ENCODE assay signal across 16 cellular contexts in the genomic region with DNA sequence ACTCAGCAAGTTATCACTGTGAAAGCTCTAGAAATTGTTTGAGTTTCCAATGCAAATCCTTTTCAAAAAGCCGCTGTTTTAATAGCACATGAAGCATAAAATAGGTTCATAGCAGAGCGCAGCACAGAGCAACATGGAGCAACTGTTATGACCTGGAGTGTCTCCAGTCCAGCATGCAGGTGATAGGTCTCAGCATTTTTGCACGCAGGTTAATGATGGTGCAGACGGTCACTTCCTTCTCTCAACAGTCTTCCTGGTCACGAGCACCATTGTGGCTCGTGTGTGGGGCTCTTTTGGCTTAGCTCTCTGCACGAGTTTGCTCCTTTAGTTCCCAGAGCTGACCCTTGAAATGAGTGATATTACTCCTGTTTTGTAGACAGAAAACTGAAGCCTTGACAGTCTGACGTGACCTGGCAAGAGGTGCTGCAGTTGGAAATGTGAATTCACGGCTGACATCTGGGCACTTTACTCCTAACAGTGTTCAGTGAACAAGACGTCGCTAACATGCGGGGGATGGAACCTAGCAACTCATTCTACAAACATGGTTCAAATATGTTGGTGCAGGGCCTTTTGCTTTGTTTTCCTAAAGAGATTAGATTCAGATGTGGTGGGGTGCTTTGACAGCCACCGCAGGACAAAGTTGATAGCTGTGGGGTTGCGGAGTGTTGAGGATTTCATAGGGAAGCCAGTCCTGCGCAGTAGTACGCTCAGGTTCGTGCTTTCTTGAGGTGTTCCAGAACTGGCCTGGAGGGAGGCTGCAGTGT. TPM values are rescaled to one million over a fixed set of nuclear protein-coding genes. Genes with fewer than 3 reads are reported as not detected.
DNase-seq lines count a peak whose midpoint lies in the region; ATAC-seq, FAIRE-seq and TF ChIP-seq lines count a peak whose summit lies in the region.
"Had no signal": no experiment of that assay in that cellular context is flagged by ENCODE, and none has a peak within 500 bp of the region (broad histone marks: within the 10 kb centered on the region; RNA-seq: fewer than 3 reads in every experiment).

No MANE protein-coding gene starts in this region.

- no peak overlapping the region for H3K27ac ChIP-seq in CD4-positive, CD25-positive, alpha-beta regulatory T cell (ENCODE audit: insufficient read depth, low read length, poor library complexity, severe bottlenecking)
- H3K27ac ChIP-seq in coronary artery: no peak overlapping the region
- H3K27ac ChIP-seq in CD4-positive, alpha-beta memory T cell (ENCODE audit: low read depth, low read length): no peak overlapping the region
- H3K27ac ChIP-seq: SK-N-MC had no signal

- H3K4me1 Mint-ChIP-seq in CD4-positive, CD25-positive, alpha-beta regulatory T cell: peaks cover 29 to 94% (median 75%) of the 10 kb centered on the region in 4 donors
- H3K4me1 Mint-ChIP-seq in HFFc6 (ENCODE audit: low read depth) (peaks cover 88% of the 10 kb centered on the region), nephron progenitor cell (peaks cover 96% of the 10 kb centered on the region)
- peaks cover 70 to 98% (median 86%) of the 10 kb centered on the region in 4 donors for H3K4me1 Mint-ChIP-seq in CD4-positive, alpha-beta memory T cell

- H3K27ac Mint-ChIP-seq in CD4-positive, CD25-positive, alpha-beta regulatory T cell: peak overlapping the region in 1 of 3 donors; percentile 83
- H3K27ac Mint-ChIP-seq in HFFc6: peak overlapping the region; percentile 60
- H3K27ac Mint-ChIP-seq in nephron progenitor cell: peak overlapping the region; percentile 9
- peak overlapping the region in 2 of 7 donors; percentile 30 to 75 for H3K27ac Mint-ChIP-seq in CD4-positive, alpha-beta memory T cell

- CTCF ChIA-PET in CD4-positive, alpha-beta memory T cell (lab: Charles Lee; ENCODE audit: partially characterized antibody): interaction anchor here (1.3 to 2.4 kb wide), 2 partner anchors 12 to 22 kb away, joined by 5 to 7 read pairs; no protein-coding TSS in a partner anchor

- H3K36me3 ChIP-seq in CD4-positive, CD25-positive, alpha-beta regulatory T cell (ENCODE audit: control insufficient read depth, insufficient read depth, low read length): peaks cover 25% of the 10 kb centered on the region
- peaks cover 11% of the 10 kb centered on the region for H3K36me3 ChIP-seq in CD4-positive, alpha-beta memory T cell (ENCODE audit: insufficient read depth, low read length)
- H3K36me3 ChIP-seq: tibial artery had no signal

- H3K4me3 Mint-ChIP-seq in CD4-positive, CD25-positive, alpha-beta regulatory T cell: no peak overlapping the region
- H3K4me3 Mint-ChIP-seq in HFFc6 (peak overlapping the region; percentile 37; the same call in 1 of the 2 replicates), nephron progenitor cell (no peak overlapping the region)
- peak overlapping the region in 2 of 8 donors; percentile 24 to 49 for H3K4me3 Mint-ChIP-seq in CD4-positive, alpha-beta memory T cell
- H3K4me3 Mint-ChIP-seq: activated naive CD8-positive, alpha-beta T cell treated with anti-CD3 and anti-CD28 coated beads, Interleukin-2, amount 50 U/mL, for 24 hours had no signal

- intact Hi-C loops in CD4-positive, alpha-beta memory T cell (cut with micrococcal nuclease): no loop called here

- H3K9me3 ChIP-seq in CD4-positive, CD25-positive, alpha-beta regulatory T cell (ENCODE audit: control insufficient read depth in 2 of 2, low read length in 2 of 2): no peaks in the 10 kb centered on the region
- H3K9me3 ChIP-seq in CD4-positive, alpha-beta memory T cell (ENCODE audit: control insufficient read depth in 1 of 2, low read length in 2 of 2): no peaks in the 10 kb centered on the region
- H3K9me3 ChIP-seq: tibial artery had no signal

- H3K4me3 ChIP-seq in CD4-positive, CD25-positive, alpha-beta regulatory T cell (ENCODE audit: low read depth, low read length): peak overlapping the region; percentile 0
- no peak overlapping the region for H3K4me3 ChIP-seq in coronary artery
- no peak overlapping the region for H3K4me3 ChIP-seq in CD4-positive, alpha-beta memory T cell (ENCODE audit: low read length in 2 of 2)
- H3K4me3 ChIP-seq: SK-N-MC had no signal

- no peak for ATAC-seq in CD4-positive, CD25-positive, alpha-beta regulatory T cell (ENCODE audit: low read depth in 2 of 2)
- ATAC-seq: activated naive CD8-positive, alpha-beta T cell treated with anti-CD3 and anti-CD28 coated beads, Interleukin-2, amount 50 U/mL, for 24 hours; left cardiac atrium; right cardiac atrium had no signal

- H3K9me3 Mint-ChIP-seq in CD4-positive, CD25-positive, alpha-beta regulatory T cell: no peaks in the 10 kb centered on the region
- H3K9me3 Mint-ChIP-seq in HFFc6: no peaks in the 10 kb centered on the region
- no peaks in the 10 kb centered on the region for H3K9me3 Mint-ChIP-seq in nephron progenitor cell
- no peaks in the 10 kb centered on the region for H3K9me3 Mint-ChIP-seq in CD4-positive, alpha-beta memory T cell
- H3K9me3 Mint-ChIP-seq: activated naive CD8-positive, alpha-beta T cell treated with anti-CD3 and anti-CD28 coated beads, Interleukin-2, amount 50 U/mL, for 24 hours had no signal

- no peak for DNase-seq in CD4-positive, CD25-positive, alpha-beta regulatory T cell
- DNase-seq in HFFc6 (no peak), coronary artery (ENCODE audit: low spot score) (peak; percentile 50), nephron progenitor cell (no peak), HTR-8/SVneo (ENCODE audit: insufficient read length, low spot score) (no peak), kidney glomerular epithelial cell (lab: John Stamatoyannopoulos, UW) (no peak)
- no peak for DNase-seq in CD4-positive, alpha-beta memory T cell
- DNase-seq: activated naive CD8-positive, alpha-beta T cell treated with anti-CD3 and anti-CD28 coated beads, Interleukin-2, amount 50 U/mL, for 24 hours; left cardiac atrium; NCI-H1105; NCI-H345; OCI-M1; right cardiac atrium; stimulated activated CD4-positive, alpha-beta T cell treated with anti-CD3 and anti-CD28 coated beads, Interleukin-1b, Interleukin-23, amount 100 ng/mL, for 48 hours had no signal

- no peak for TF ChIP-seq CTCF in HFFc6 (IDR thresholded peaks at IDR 0.05)
- TF ChIP-seq CTCF in coronary artery (IDR thresholded peaks at IDR 0.05): no peak
- no peak for TF ChIP-seq CTCF in nephron progenitor cell (IDR thresholded peaks at IDR 0.05)

- no peak for FAIRE-seq in HTR-8/SVneo (lab: Jason Lieb, UNC)

- no peaks in the 10 kb centered on the region for H3K27me3 Mint-ChIP-seq in CD4-positive, CD25-positive, alpha-beta regulatory T cell
- no peaks in the 10 kb centered on the region; the same call in 1 of the 2 replicates for H3K27me3 Mint-ChIP-seq in HFFc6 (ENCODE audit: insufficient read depth)
- H3K27me3 Mint-ChIP-seq in nephron progenitor cell (ENCODE audit: low read depth, poor library complexity): no peaks in the 10 kb centered on the region
- no peaks in the 10 kb centered on the region for H3K27me3 Mint-ChIP-seq in CD4-positive, alpha-beta memory T cell
- H3K27me3 Mint-ChIP-seq: activated naive CD8-positive, alpha-beta T cell treated with anti-CD3 and anti-CD28 coated beads, Interleukin-2, amount 50 U/mL, for 24 hours had no signal

- peaks cover 26% of the 10 kb centered on the region for H3K36me3 Mint-ChIP-seq in CD4-positive, CD25-positive, alpha-beta regulatory T cell
- H3K36me3 Mint-ChIP-seq in HFFc6 (ENCODE audit: low read depth) (peaks cover 31% of the 10 kb centered on the region), nephron progenitor cell (ENCODE audit: low read depth) (peaks cover 32% of the 10 kb centered on the region)
- peaks cover 12 to 43% of the 10 kb centered on the region in 2 donors for H3K36me3 Mint-ChIP-seq in CD4-positive, alpha-beta memory T cell

- H3K27me3 ChIP-seq in CD4-positive, CD25-positive, alpha-beta regulatory T cell (ENCODE audit: control insufficient read depth, insufficient read depth, low read length): no peaks in the 10 kb centered on the region
- no peaks in the 10 kb centered on the region for H3K27me3 ChIP-seq in CD4-positive, alpha-beta memory T cell (ENCODE audit: insufficient read depth, low read length)
- H3K27me3 ChIP-seq: tibial artery had no signal

- POLR2A ChIA-PET in CD4-positive, alpha-beta memory T cell (lab: Charles Lee; ENCODE audit: partially characterized antibody): no interaction called here

- peaks cover 84% of the 10 kb centered on the region for H3K4me1 ChIP-seq in CD4-positive, CD25-positive, alpha-beta regulatory T cell (ENCODE audit: control insufficient read depth, insufficient read depth, low read length, poor library complexity, severe bottlenecking)
- peaks cover 72% of the 10 kb centered on the region for H3K4me1 ChIP-seq in CD4-positive, alpha-beta memory T cell (ENCODE audit: insufficient read depth, low read length)

RNA-seq across cellular contexts. Expression of gene TENT4A, which starts 10.1 kb away (rescaled TPM):
- total RNA-seq in CD4-positive, CD25-positive, alpha-beta regulatory T cell: 66.5 TPM
- polyA plus RNA-seq in CD4-positive, CD25-positive, alpha-beta regulatory T cell: 1 to 10 TPM in 2 of 4 donors, under 1 TPM in 2; 0.74 to 3.2 (median 1.0) TPM
- total RNA-seq in HFFc6 (2021; fragmentation: NEBNext Ultra II Directional; extraction: Animal tissue kit (Norgen Biotek cat#: 25700)): 10 to 100 TPM; 19.8 to 23.8 (median 21.7) TPM
- total RNA-seq in CD4-positive, alpha-beta memory T cell: 10 to 100 TPM; 44.9 to 49.1 TPM
- 1 to 10 TPM in 1 of 2 donors, under 1 TPM in 1; 0.55 to 1.8 TPM for polyA plus RNA-seq in CD4-positive, alpha-beta memory T cell
